In genomic region chr10:22320591-22321155, GRCh38 we compare ENCODE assay signal across 8 cellular contexts. TPM values are rescaled to one million over a fixed set of nuclear protein-coding genes. Genes with fewer than 3 reads are reported as not detected.
A peak's percentile ranks its signal among the peaks of the same experiment; 100 is the strongest.
DNase-seq lines count a peak whose midpoint lies in the region; ATAC-seq and TF ChIP-seq lines count a peak whose summit lies in the region.

Gene BMI1 (plus strand): TSS chr10:22321099. CDS start chr10:22326450, 5,351 bp downstream.

- intact Hi-C loops in vagina (cut with DNase I): no loop called here

- H3K36me3 ChIP-seq in KOPT-K1 (ENCODE audit: insufficient read depth, low read length) (no peaks in the 10 kb centered on the region), SJSA1 (peaks cover 3% of the 10 kb centered on the region; the same call in 1 of the 2 replicates), neuron (ENCODE audit: insufficient read depth, low read length) (no peaks in the 10 kb centered on the region), vagina (no peaks in the 10 kb centered on the region)

- H2AFZ ChIP-seq in neuron (ENCODE audit: low read depth, low read length): peak within 1 kb of the TSS; percentile 28

- no peak for TF ChIP-seq POLR2A in vagina (IDR thresholded peaks at IDR 0.05)

- no peaks in the 10 kb centered on the region for H3K9me3 Mint-ChIP-seq in activated naive CD8-positive, alpha-beta T cell treated with anti-CD3 and anti-CD28 coated beads, Interleukin-2, amount 50 U/mL, for 24 hours

- H3K27me3 Mint-ChIP-seq in activated naive CD8-positive, alpha-beta T cell treated with anti-CD3 and anti-CD28 coated beads, Interleukin-2, amount 50 U/mL, for 24 hours: peaks cover 38% of the 10 kb centered on the region

- ATAC-seq in activated naive CD8-positive, alpha-beta T cell treated with anti-CD3 and anti-CD28 coated beads, Interleukin-2, amount 50 U/mL, for 24 hours: peak; percentile 26

- H3K4me3 ChIP-seq in SJSA1 (peak within 1 kb of the TSS; percentile 93), neuron (ENCODE audit: low read length) (peak within 1 kb of the TSS; percentile 78), vagina (peak within 1 kb of the TSS; percentile 73 to 79)

- peak within 1 kb of the TSS; percentile 92 for H3K4me3 Mint-ChIP-seq in activated naive CD8-positive, alpha-beta T cell treated with anti-CD3 and anti-CD28 coated beads, Interleukin-2, amount 50 U/mL, for 24 hours

- peaks cover 63% of the 10 kb centered on the region for H3K4me1 Mint-ChIP-seq in activated naive CD8-positive, alpha-beta T cell treated with anti-CD3 and anti-CD28 coated beads, Interleukin-2, amount 50 U/mL, for 24 hours

- no peaks in the 10 kb centered on the region for H3K9me3 ChIP-seq in KOPT-K1 (ENCODE audit: insufficient read depth, low read length, poor library complexity, severe bottlenecking)
- no peaks in the 10 kb centered on the region for H3K9me3 ChIP-seq in SJSA1 (replicated peaks)
- H3K9me3 ChIP-seq in neuron (ENCODE audit: low read length): no peaks in the 10 kb centered on the region
- no peaks in the 10 kb centered on the region for H3K9me3 ChIP-seq in vagina

- no peak for TF ChIP-seq CTCF in vagina (IDR thresholded peaks at IDR 0.05)

- H3K4me1 ChIP-seq in SJSA1 (replicated peaks) (peaks cover 19% of the 10 kb centered on the region), neuron (ENCODE audit: insufficient read depth, low read length) (peaks cover 50% of the 10 kb centered on the region), vagina (peaks cover 66% of the 10 kb centered on the region)

- H3K27ac Mint-ChIP-seq in activated naive CD8-positive, alpha-beta T cell treated with anti-CD3 and anti-CD28 coated beads, Interleukin-2, amount 50 U/mL, for 24 hours: peak within 1 kb of the TSS; percentile 96

- peaks cover 18% of the 10 kb centered on the region for H3K36me3 Mint-ChIP-seq in activated naive CD8-positive, alpha-beta T cell treated with anti-CD3 and anti-CD28 coated beads, Interleukin-2, amount 50 U/mL, for 24 hours (ENCODE audit: low read depth)

- H3K27ac ChIP-seq in KOPT-K1 (ENCODE audit: low read depth, low read length, poor library complexity, severe bottlenecking) (peak within 1 kb of the TSS; percentile 82), SJSA1 (no peak within 1 kb of the TSS; the same call in 1 of the 2 replicates), vagina (peak within 1 kb of the TSS; percentile 96)

- H3K27me3 ChIP-seq in SJSA1 (replicated peaks) (peaks cover 36% of the 10 kb centered on the region), neuron (ENCODE audit: insufficient read depth, low read length) (peaks cover 10% of the 10 kb centered on the region), vagina (no peaks in the 10 kb centered on the region)

- DNase-seq in Ammon's horn (ENCODE audit: low spot score): peak; percentile 85
- DNase-seq in GM19238 (ENCODE audit: insufficient read length, low spot score): peak; percentile 62
- peak in 1 of 2 experiments; percentile 73 for DNase-seq in SJSA1 (ENCODE audit: low read depth in 1 of 2, low spot score in 2 of 2)
- peak; percentile 65 for DNase-seq in activated naive CD8-positive, alpha-beta T cell treated with anti-CD3 and anti-CD28 coated beads, Interleukin-2, amount 50 U/mL, for 24 hours
- DNase-seq in glomerular endothelial cell (ENCODE audit: extremely low read depth, low read depth, low spot score): no peak
- DNase-seq in vagina (ENCODE audit: extremely low spot score in 2 of 2): no peak

RNA-seq across cellular contexts. Expression of gene BMI1, which starts in this region (rescaled TPM):
- total RNA-seq in SJSA1 (2014; rRNA removed; shearing (Covaris generic)): 73.9 and 83.3 TPM in 2 replicates
- 24.2 and 61.6 TPM in 2 replicates for total RNA-seq in glomerular endothelial cell
- 44.7 TPM for total RNA-seq in vagina

Comparison
In these comparisons a context has a peak if more than half of its experiments do, and no peak if none do; other contexts are left out.
1. DNase-seq: peak in Ammon's horn (single experiment), GM19238 (single experiment) and activated naive CD8-positive, alpha-beta T cell treated with anti-CD3 and anti-CD28 coated beads, Interleukin-2, amount 50 U/mL, for 24 hours (single experiment); none in glomerular endothelial cell (single experiment) and vagina (0 of 2).
2. Peak in every context shown above with its lines, with median percentiles within 50 percentile points of each other: H3K4me3 ChIP-seq.